ENCODE assay signal across 28 cellular contexts in genomic region chr6:157995458-157995857, GRCh38. TPM values are rescaled to one million over a fixed set of nuclear protein-coding genes. Genes with fewer than 3 reads are reported as not detected.
DNase-seq lines count a peak whose midpoint lies in the region; ATAC-seq, FAIRE-seq and TF ChIP-seq lines count a peak whose summit lies in the region.
"Had no signal": no experiment of that assay in that cellular context is flagged by ENCODE, and none has a peak within 500 bp of the region (broad histone marks: within the 10 kb centered on the region; RNA-seq: fewer than 3 reads in every experiment).

No MANE protein-coding gene starts in this region.

- no peak for ATAC-seq in Panc1
- no peak for ATAC-seq in left lung
- ATAC-seq: stimulated activated memory B cell treated with anti-CD40 and anti-IgM and Interleukin-4, amounts not matched to agents 10 μg/mL and 1 μg/mL and 100 μg/mL, for 72 hours; T-helper 17 cell had no signal

- no peaks in the 10 kb centered on the region for H3K27me3 ChIP-seq in Panc1 (ENCODE audit: control insufficient read depth, insufficient read depth, low read length)
- no peaks in the 10 kb centered on the region for H3K27me3 ChIP-seq in left lung

- H3K27ac ChIP-seq in Panc1 (ENCODE audit: low read length) (peak overlapping the region; percentile 7; the same call in 1 of the 2 replicates), left lung (no peak overlapping the region), temporal lobe (ENCODE audit: low read depth, low read length) (peak overlapping the region; percentile 100), kidney (ENCODE audit: low read depth in 2 of 2, low read length in 2 of 2) (no peak overlapping the region)
- H3K27ac ChIP-seq: 22Rv1, thoracic aorta had no signal

- POLR2A ChIA-PET in Panc1 (lab: Charles Lee), result no interaction called here

- H3K4me3 ChIP-seq in Panc1 (ENCODE audit: low read depth in 2 of 2, low read length in 2 of 2) (no peak overlapping the region), left lung (no peak overlapping the region), kidney (ENCODE audit: low read length in 2 of 2) (no peak overlapping the region)
- H3K4me3 ChIP-seq: smooth muscle cell, thoracic aorta had no signal

- H3K36me3 ChIP-seq in Panc1 (ENCODE audit: control insufficient read depth, insufficient read depth, low read length) (no peaks in the 10 kb centered on the region), left lung (no peaks in the 10 kb centered on the region), kidney (ENCODE audit: control insufficient read depth in 1 of 2, insufficient read depth in 2 of 2, low read length in 2 of 2) (no peaks in the 10 kb centered on the region)
- H3K36me3 ChIP-seq: thoracic aorta had no signal

- in situ Hi-C loops in Panc1 (cut with HindIII; ENCODE audit: low pct_unique_long_range_greater_than_20kb, low sequenced_read_pairs), result no loop called here
- in situ Hi-C loops in GM13976 (cut with MboI; ENCODE audit: low sequenced_read_pairs, unreplicated experiment), result no loop called here

- DNase-seq in activated effector memory CD4-positive, alpha-beta T cell treated with anti-CD3 and anti-CD28 coated beads, Interleukin-2, amount 50 U/mL, for 16 hours, result peak; percentile 47
- no peak for DNase-seq in activated effector memory CD4-positive, alpha-beta T cell treated with Interleukin-2 at 50 U/mL for 16 hours
- DNase-seq in Panc1 (ENCODE audit: low read depth, low spot score) (no peak), left lung (peak; percentile 10 to 43), kidney (no peak), GM13976 (ENCODE audit: low spot score) (no peak), retina (no peak)
- DNase-seq: activated CD4-positive, alpha-beta T cell treated with anti-CD3 and anti-CD28 coated beads for 48 hours; activated naive CD4-positive, alpha-beta T cell treated with anti-CD3 and anti-CD28 coated beads, Interleukin-2, amount 50 U/mL, for 16 hours; activated T-cell treated with anti-CD3 and anti-CD28 coated beads, Interleukin-2, amount 50 U/mL, for 48 hours; amygdala; CD4-positive, alpha-beta memory T cell; DMS79; GF-D8; islet precursor cell; NCI-H1417 treated with DMSO at 0.1 percent for 48 hours; NCI-H2107; NCI-H510A treated with DMSO at 0.1 percent for 48 hours; nucleus accumbens; RPMI8226; SK-N-SH; stimulated activated CD4-positive, alpha-beta T cell treated with anti-CD3 and anti-CD28 coated beads, Interleukin-2, amount 100 ng/mL, for 48 hours; T-helper 17 cell had no signal

- H3K4me1 ChIP-seq in Panc1 (ENCODE audit: control insufficient read depth, insufficient read depth, low read length) (peaks cover 73% of the 10 kb centered on the region), left lung (peaks cover 0 to 5% of the 10 kb centered on the region in 2 donors), kidney (ENCODE audit: control insufficient read depth in 1 of 2, insufficient read depth in 1 of 2, low read depth in 1 of 2, low read length in 2 of 2) (peaks cover 0 to 11% of the 10 kb centered on the region in 2 donors)

- FAIRE-seq in kidney (lab: Jason Lieb, UNC), result no peak

- H3K9me3 ChIP-seq in Panc1 (ENCODE audit: control insufficient read depth, insufficient read depth, low read depth, low read length) (no peaks in the 10 kb centered on the region), left lung (no peaks in the 10 kb centered on the region), kidney (ENCODE audit: control insufficient read depth in 1 of 2, low read length in 2 of 2) (no peaks in the 10 kb centered on the region)
- H3K9me3 ChIP-seq: SK-N-SH, thoracic aorta had no signal

- no peak for TF ChIP-seq CTCF in Panc1 (IDR thresholded peaks at IDR 0.05)
- no peak for TF ChIP-seq CTCF in left lung (IDR thresholded peaks at IDR 0.05)
- TF ChIP-seq CTCF in kidney (IDR thresholded peaks at IDR 0.05; ENCODE audit: borderline replicate concordance, extremely low read depth, insufficient read depth), result no peak
- TF ChIP-seq CTCF in GM13976 (IDR thresholded peaks at IDR 0.05; ENCODE audit: borderline replicate concordance, control extremely low read depth, extremely low read depth, insufficient read depth, missing control alignments), result no peak

- no TSS peak for BruUV-seq in Panc1 (replicated peaks; lab: Mats Ljungman, UMichigan)

- intact Hi-C loops in Panc1 (cut with micrococcal nuclease; ENCODE audit: unreplicated experiment), result no loop called here
- intact Hi-C loops in left lung (cut with DNase I), result no loop called here
- intact Hi-C loops in kidney (cut with DNase I), result no loop called here

- H3K9ac ChIP-seq in kidney (ENCODE audit: low read length in 2 of 2), result no peak overlapping the region
- H3K9ac ChIP-seq: SK-N-SH had no signal

- CTCF ChIA-PET in Panc1 (lab: Charles Lee), result no interaction called here

RNA-seq across cellular contexts. Expression of gene SYNJ2, which starts 13.8 kb away (rescaled TPM):
- 70.0 TPM for total RNA-seq in Panc1 (2021; ENCODE audit: unreplicated experiment)
- 38.7 TPM for polyA plus RNA-seq in Panc1 (2012; ENCODE audit: insufficient read length)
- 10 to 100 TPM in 1 of 2 donors, 1 to 10 TPM in 1; 8.7 to 12.2 TPM for total RNA-seq in left lung
- total RNA-seq in temporal lobe, result 6.6 TPM
- 15.8 TPM for total RNA-seq in kidney
- 1.7 TPM for polyA plus RNA-seq in kidney (ENCODE audit: insufficient read depth, low read depth, low replicate concordance)

Comparison
In these comparisons a context has a peak if more than half of its experiments do, and no peak if none do; other contexts are left out.
1. DNase-seq: peak in activated effector memory CD4-positive, alpha-beta T cell treated with anti-CD3 and anti-CD28 coated beads, Interleukin-2, amount 50 U/mL, for 16 hours (single experiment) and left lung (2 of 2); none in activated effector memory CD4-positive, alpha-beta T cell treated with Interleukin-2 at 50 U/mL for 16 hours (single experiment), Panc1 (single experiment), kidney (single experiment), GM13976 (single experiment) and retina (single experiment).
2. H3K27ac ChIP-seq: peak in Panc1 (single experiment) and temporal lobe (single experiment); none in left lung (0 of 2) and kidney (0 of 2).